ENCODE assay signal across 9 cellular contexts in genomic region chr11:78562398-78562797, GRCh38. TPM values are rescaled to one million over a fixed set of nuclear protein-coding genes. Genes with fewer than 3 reads are reported as not detected.
DNase-seq lines count a peak whose midpoint lies in the region; ATAC-seq, FAIRE-seq and TF ChIP-seq lines count a peak whose summit lies in the region.
"Had no signal": no experiment of that assay in that cellular context is flagged by ENCODE, and none has a peak within 500 bp of the region (broad histone marks: within the 10 kb centered on the region; RNA-seq: fewer than 3 reads in every experiment).

No MANE protein-coding gene starts in this region.

- H2AK5ac ChIP-seq in mesenchymal stem cell (ENCODE audit: low read length, severe bottlenecking): no peak overlapping the region

- H2BK120ac ChIP-seq in mesenchymal stem cell (ENCODE audit: low read depth, low read length): no peak overlapping the region

- in situ Hi-C loops in GM23248 (cut with MboI): loop anchor here (10.0 to 25.0 kb wide), 3 partner anchors 148 to 425 kb away; partner anchors contain the start of genes ALG8 and GAB2

- H3K9me2 ChIP-seq in GM23248 (ENCODE audit: insufficient read depth): no peaks in the 10 kb centered on the region

- peaks cover 8% of the 10 kb centered on the region for H3K79me1 ChIP-seq in mesenchymal stem cell (replicated peaks; ENCODE audit: low read length, poor library complexity, severe bottlenecking)

- H3K4me3 ChIP-seq in GM23248: peak overlapping the region; percentile 46
- H3K4me3 ChIP-seq in ascending aorta: no peak overlapping the region
- H3K4me3 ChIP-seq in mesenchymal stem cell (ENCODE audit: insufficient read depth in 1 of 2, low read depth in 1 of 2, low read length in 2 of 2): peak overlapping the region in 1 of 2 experiments; percentile 39

- H3F3A ChIP-seq in GM23248 (ENCODE audit: insufficient read depth): peaks cover 27% of the 10 kb centered on the region

- no peak overlapping the region for H2BK15ac ChIP-seq in mesenchymal stem cell (ENCODE audit: low read depth, poor library complexity, severe bottlenecking)

- H3K4me2 ChIP-seq in GM23248 (ENCODE audit: unreplicated experiment) (peak overlapping the region; percentile 50), mesenchymal stem cell (ENCODE audit: low read length, poor library complexity, severe bottlenecking) (no peak overlapping the region)

- ATAC-seq in GM21447 (IDR thresholded peaks at IDR 0.05; ENCODE audit: unreplicated experiment) (no peak), HG02571 (IDR thresholded peaks at IDR 0.05; ENCODE audit: unreplicated experiment) (no peak)

- peak overlapping the region; percentile 61 for H2BK5ac ChIP-seq in mesenchymal stem cell (ENCODE audit: low read depth, low read length, poor library complexity, severe bottlenecking)

- intact Hi-C loops in ascending aorta (cut with DNase I): loop anchor here (5.0 to 10.0 kb wide), 5 partner anchors 145 to 518 kb away; partner anchors contain the start of genes ALG8 and GAB2

- peak overlapping the region in 1 of 2 experiments; percentile 79 for H3K4ac ChIP-seq in mesenchymal stem cell (ENCODE audit: low read depth in 1 of 2, low read length in 2 of 2)

- H3K27ac ChIP-seq in GM23248 (peak overlapping the region; percentile 65), ascending aorta (peak overlapping the region; percentile 49 to 72), mesenchymal stem cell (ENCODE audit: low read length, poor library complexity, severe bottlenecking) (peak overlapping the region; percentile 91)

- no peaks in the 10 kb centered on the region for H3K27me3 ChIP-seq in GM23248 (replicated peaks; ENCODE audit: insufficient read depth)
- H3K27me3 ChIP-seq in ascending aorta: no peaks in the 10 kb centered on the region
- no peaks in the 10 kb centered on the region for H3K27me3 ChIP-seq in mesenchymal stem cell (ENCODE audit: control insufficient read depth in 1 of 2, insufficient read depth in 1 of 2, low read length in 2 of 2)

- H2BK12ac ChIP-seq in mesenchymal stem cell (ENCODE audit: low read length in 2 of 2): peak overlapping the region in 1 of 2 experiments; percentile 72

- H3K4me1 ChIP-seq in GM23248 (ENCODE audit: insufficient read depth) (peaks cover 41% of the 10 kb centered on the region), ascending aorta (peaks cover 6 to 27% of the 10 kb centered on the region in 2 donors), mesenchymal stem cell (ENCODE audit: control insufficient read depth, insufficient read depth, low read depth, low read length) (peaks cover 13% of the 10 kb centered on the region)

- no peak overlapping the region for H3K23ac ChIP-seq in mesenchymal stem cell (ENCODE audit: low read length in 2 of 2)

- DNase-seq in GM23248 (peak; percentile 77), ascending aorta (ENCODE audit: low spot score in 2 of 2) (no peak), mesenchymal stem cell (peak; percentile 40), NCI-H2107 (lab: John Stamatoyannopoulos, UW) (no peak), medulla oblongata (ENCODE audit: extremely low spot score) (no peak)
- DNase-seq: retina had no signal

- H3K9ac ChIP-seq in GM23248 (peak overlapping the region; percentile 54), mesenchymal stem cell (ENCODE audit: low read length) (peak overlapping the region; percentile 87)

- peak overlapping the region in 1 of 2 experiments; percentile 88 for H3K14ac ChIP-seq in mesenchymal stem cell (ENCODE audit: low read length in 2 of 2)

- no peak overlapping the region for H4K8ac ChIP-seq in mesenchymal stem cell (ENCODE audit: low read length)

- TF ChIP-seq CTCF in ascending aorta (IDR thresholded peaks at IDR 0.05): no peak

- WGBS in GM23248 (ENCODE audit: low coverage in 1 of 2, low lambda C conversion rate in 2 of 2, missing lambda C conversion rate in 2 of 2), 2 experiments: 0 to 3% methylated on average over 3 of the region's 3 CpGs
- WGBS in mesenchymal stem cell: 39% methylated on average over 2 of the region's 3 CpGs

- H3K36me3 ChIP-seq in GM23248 (ENCODE audit: low read depth) (no peaks in the 10 kb centered on the region), ascending aorta (peaks cover 5 to 14% of the 10 kb centered on the region in 2 donors), mesenchymal stem cell (ENCODE audit: control insufficient read depth in 1 of 2, insufficient read depth in 2 of 2, low read depth in 1 of 2, low read length in 2 of 2) (peaks cover 0 to 25% of the 10 kb centered on the region in 2 experiments)

- H3K18ac ChIP-seq in mesenchymal stem cell (ENCODE audit: low read depth in 1 of 2, low read length in 2 of 2): peak overlapping the region; percentile 34 to 64

- peak; percentile 69 for FAIRE-seq in A204.1 (lab: Jason Lieb, UNC)

- H4K91ac ChIP-seq in mesenchymal stem cell (ENCODE audit: low read length): no peak overlapping the region

- H2AFZ ChIP-seq in GM23248: peak overlapping the region; percentile 84
- peak overlapping the region; percentile 69 for H2AFZ ChIP-seq in mesenchymal stem cell (ENCODE audit: low read depth, low read length)

- no peaks in the 10 kb centered on the region for H4K20me1 ChIP-seq in GM23248 (ENCODE audit: insufficient read depth)

- no peaks in the 10 kb centered on the region for H3K9me3 ChIP-seq in GM23248 (ENCODE audit: low read depth)
- no peaks in the 10 kb centered on the region for H3K9me3 ChIP-seq in ascending aorta
- no peaks in the 10 kb centered on the region for H3K9me3 ChIP-seq in mesenchymal stem cell (ENCODE audit: control insufficient read depth, low read length)

- H3K79me2 ChIP-seq in GM23248 (ENCODE audit: insufficient read depth): peaks cover 15% of the 10 kb centered on the region; the same call in 1 of the 2 replicates

RNA-seq across cellular contexts. Expression of gene NARS2, which starts 12.3 kb away (rescaled TPM):
- total RNA-seq in GM23248 (2014; rRNA removed; shearing (Covaris generic)): 13.0 and 15.3 TPM in 2 replicates
- 10.9 TPM in 2 replicates for polyA plus RNA-seq in GM23248 (2016; fragmentation: Nextera tagmentation; extraction: Ambion mirVana)
- total RNA-seq in ascending aorta: 7.8 TPM
- 7.0 TPM for polyA plus RNA-seq in mesenchymal stem cell (2013, experiment 1 of 2)
- 8.4 TPM for polyA plus RNA-seq in mesenchymal stem cell (2013, experiment 2 of 2)

Comparison
In these comparisons a context has a peak if more than half of its experiments do, and no peak if none do; other contexts are left out.
1. DNase-seq: peak in GM23248 (single experiment) and mesenchymal stem cell (single experiment); none in ascending aorta (0 of 2), NCI-H2107 (single experiment) and medulla oblongata (single experiment).
2. Peak in every context shown above with its lines, with median percentiles within 50 percentile points of each other: H3K27ac ChIP-seq.